16 cellular contexts compared by ENCODE assay signal in genomic region chr4:86970447-86971354, GRCh38. TPM values are rescaled to one million over a fixed set of nuclear protein-coding genes. Genes with fewer than 3 reads are reported as not detected.
DNase-seq lines count a peak whose midpoint lies in the region; ATAC-seq lines count a peak whose summit lies in the region.
"Had no signal": no experiment of that assay in that cellular context is flagged by ENCODE, and none has a peak within 500 bp of the region (broad histone marks: within the 10 kb centered on the region; RNA-seq: fewer than 3 reads in every experiment).

No MANE protein-coding gene starts in this region.

- no peak overlapping the region for H3K4me3 Mint-ChIP-seq in stimulated activated naive CD8-positive, alpha-beta T cell treated with anti-CD3 and anti-CD28 coated beads, Interleukin-15, Interleukin-2, amounts not matched to agents 100 ng/mL and 50 ng/mL, for 24 hours
- H3K4me3 Mint-ChIP-seq: activated T-cell treated with anti-CD3 and anti-CD28 coated beads, Interleukin-2, amount 50 U/mL, for 4 hours; T-cell had no signal

- H3K27me3 Mint-ChIP-seq in stimulated activated naive CD8-positive, alpha-beta T cell treated with anti-CD3 and anti-CD28 coated beads, Interleukin-15, Interleukin-2, amounts not matched to agents 100 ng/mL and 50 ng/mL, for 24 hours: no peaks in the 10 kb centered on the region
- H3K27me3 Mint-ChIP-seq: progenitor cell of endocrine pancreas, T-cell had no signal

- H3K36me3 Mint-ChIP-seq in stimulated activated naive CD8-positive, alpha-beta T cell treated with anti-CD3 and anti-CD28 coated beads, Interleukin-15, Interleukin-2, amounts not matched to agents 100 ng/mL and 50 ng/mL, for 24 hours (ENCODE audit: low read depth): peaks cover 3% of the 10 kb centered on the region

- H3K27ac Mint-ChIP-seq in stimulated activated naive CD8-positive, alpha-beta T cell treated with anti-CD3 and anti-CD28 coated beads, Interleukin-15, Interleukin-2, amounts not matched to agents 100 ng/mL and 50 ng/mL, for 24 hours: peak overlapping the region; percentile 6

- DNase-seq in stimulated activated naive CD8-positive, alpha-beta T cell treated with anti-CD3 and anti-CD28 coated beads, Interleukin-15, Interleukin-2, amounts not matched to agents 100 U/mL and 50 U/mL, for 24 hours: no peak
- peak; percentile 96 for DNase-seq in NCI-H82 (lab: John Stamatoyannopoulos, UW)
- DNase-seq in activated effector memory CD4-positive, alpha-beta T cell treated with anti-CD3 and anti-CD28 coated beads, Interleukin-2, amount 50 U/mL, for 16 hours: no peak
- DNase-seq in GM19238 (ENCODE audit: insufficient read length, low spot score): no peak
- no peak for DNase-seq in SHP77 (lab: John Stamatoyannopoulos, UW)
- no peak for DNase-seq in NCI-H2081 treated with DMSO at 0.1 percent for 48 hours (lab: John Stamatoyannopoulos, UW)
- DNase-seq: activated CD4-positive, alpha-beta T cell treated with anti-CD3 and anti-CD28 coated beads for 1 hour; activated T-cell treated with anti-CD3 and anti-CD28 coated beads, Interleukin-2, amount 50 U/mL, for 4 hours; effector memory CD4-positive, alpha-beta T cell; NCI-H2081; PC-9; T-cell; uterus had no signal

- no peaks in the 10 kb centered on the region for H3K9me3 Mint-ChIP-seq in stimulated activated naive CD8-positive, alpha-beta T cell treated with anti-CD3 and anti-CD28 coated beads, Interleukin-15, Interleukin-2, amounts not matched to agents 100 ng/mL and 50 ng/mL, for 24 hours
- H3K9me3 Mint-ChIP-seq: activated T-cell treated with anti-CD3 and anti-CD28 coated beads, Interleukin-2, amount 50 U/mL, for 4 hours; T-cell had no signal

- ATAC-seq in stimulated activated naive CD8-positive, alpha-beta T cell treated with anti-CD3 and anti-CD28 coated beads, Interleukin-15, Interleukin-2, amounts not matched to agents 100 U/mL and 50 U/mL, for 24 hours: no peak
- ATAC-seq in esophagus mucosa: peak; percentile 43
- ATAC-seq: T-cell had no signal

- peaks cover 48% of the 10 kb centered on the region for H3K4me1 Mint-ChIP-seq in stimulated activated naive CD8-positive, alpha-beta T cell treated with anti-CD3 and anti-CD28 coated beads, Interleukin-15, Interleukin-2, amounts not matched to agents 100 ng/mL and 50 ng/mL, for 24 hours (ENCODE audit: low read depth)

RNA-seq across cellular contexts. Expression of gene AFF1, which starts 35.9 kb away (rescaled TPM):
- 39.8 TPM for total RNA-seq in esophagus mucosa
